ENCODE assay signal across 17 cellular contexts in the genomic region with DNA sequence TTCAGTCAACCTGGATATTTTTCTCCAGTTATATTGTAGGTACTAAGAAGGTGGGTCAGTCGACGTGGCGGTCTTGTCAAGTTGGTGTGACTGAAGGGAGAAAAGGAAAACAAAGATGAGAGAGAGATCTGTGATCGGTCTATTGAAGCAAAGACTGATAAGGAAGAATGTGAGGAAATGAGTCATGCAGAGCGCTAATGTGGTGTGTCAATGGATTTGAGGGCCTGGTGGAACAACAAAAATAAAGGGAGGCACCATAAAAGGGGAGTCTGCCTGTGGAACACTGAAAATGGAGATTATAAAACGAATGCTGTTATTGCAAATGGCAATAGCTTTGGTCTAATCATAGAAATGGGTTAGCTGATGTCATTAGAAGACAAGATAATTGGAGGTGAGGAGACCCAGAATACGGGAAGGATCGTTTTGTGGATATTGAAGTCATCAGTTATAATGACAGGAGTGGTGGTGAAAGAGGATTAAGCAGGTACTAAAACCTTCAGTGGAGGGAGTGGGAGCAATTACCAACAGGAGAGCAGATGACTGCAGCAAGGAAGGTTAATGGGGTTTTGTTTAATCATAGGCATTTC.
A peak's percentile ranks its signal among the peaks of the same experiment; 100 is the strongest.
DNase-seq lines count a peak whose midpoint lies in the region; FAIRE-seq and TF ChIP-seq lines count a peak whose summit lies in the region.
"Had no signal": no experiment of that assay in that cellular context is flagged by ENCODE, and none has a peak within 500 bp of the region (broad histone marks: within the 10 kb centered on the region; RNA-seq: fewer than 3 reads in every experiment).

No MANE protein-coding gene starts in this region.

- H3K9me3 ChIP-seq in osteoblast (ENCODE audit: low read depth, low read length) (peaks cover under 1% of the 10 kb centered on the region), tibial nerve (no peaks in the 10 kb centered on the region)
- H3K9me3 ChIP-seq: lower lobe of right lung had no signal

- no peak overlapping the region for H3K4me2 ChIP-seq in osteoblast (ENCODE audit: insufficient read depth, low read length)

- 52 to 53% methylated on average over 8 of the region's 8 CpGs for WGBS in tibial nerve, 2 donors

- no peak overlapping the region for H2AFZ ChIP-seq in osteoblast (ENCODE audit: low read length)

- TF ChIP-seq CTCF in osteoblast (IDR thresholded peaks at IDR 0.05; ENCODE audit: extremely low read depth, low read depth, low read length) (no peak), tibial nerve (IDR thresholded peaks at IDR 0.05) (no peak)

- no peaks in the 10 kb centered on the region for H3K36me3 ChIP-seq in osteoblast (ENCODE audit: insufficient read depth, low read length)
- no peaks in the 10 kb centered on the region for H3K36me3 ChIP-seq in tibial nerve
- H3K36me3 ChIP-seq: lower lobe of right lung had no signal

- no peaks in the 10 kb centered on the region for H4K20me1 ChIP-seq in osteoblast (ENCODE audit: insufficient read depth, low read length)

- DNase-seq in DMS53 (lab: John Stamatoyannopoulos, UW) (peak; percentile 75), NCI-H69 (lab: John Stamatoyannopoulos, UW) (peak; percentile 42), astrocyte of the hippocampus (ENCODE audit: low read depth, low spot score) (peak; percentile 11), kidney glomerular epithelial cell (lab: John Stamatoyannopoulos, UW) (peak; percentile 73), osteoblast (ENCODE audit: insufficient read length, low spot score, missing footprints) (no peak), tibial nerve (ENCODE audit: low spot score in 2 of 2) (no peak), HTR-8/SVneo (ENCODE audit: insufficient read length, low spot score) (no peak), HUDEP-2 (lab: John Stamatoyannopoulos, UW; ENCODE audit: unreplicated experiment in 76 of 76) (no peak)
- DNase-seq: activated CD4-positive, alpha-beta T cell treated with anti-CD3 and anti-CD28 coated beads, Interleukin-2, amount 10 ng/mL, durations not matched to agents 7 days and 5 days; activated CD8-positive, alpha-beta memory T cell treated with anti-CD3 and anti-CD28 coated beads, Interleukin-2, amount 50 U/mL, for 48 hours; activated gamma-delta T cell treated with Interleukin-2 at 50 U/mL for 16 hours; H9; lower lobe of right lung; naive B cell; NCI-H1092; NCI-H2171; posterior cingulate gyrus had no signal

- H3K27me3 ChIP-seq in osteoblast (ENCODE audit: insufficient read depth, low read length), result no peaks in the 10 kb centered on the region
- no peaks in the 10 kb centered on the region for H3K27me3 ChIP-seq in tibial nerve

- H3K4me3 ChIP-seq in osteoblast (ENCODE audit: insufficient read depth, low read length), result no peak overlapping the region
- H3K4me3 ChIP-seq in tibial nerve, result no peak overlapping the region
- H3K4me3 ChIP-seq: lower lobe of right lung had no signal

- TF ChIP-seq POLR2A in tibial nerve (IDR thresholded peaks at IDR 0.05), result no peak

- no peak for TF ChIP-seq EP300 in tibial nerve (IDR thresholded peaks at IDR 0.05)

- no peak for FAIRE-seq in HTR-8/SVneo (lab: Jason Lieb, UNC)

- H3K27ac ChIP-seq in osteoblast (ENCODE audit: low read depth, low read length) (no peak overlapping the region), tibial nerve (no peak overlapping the region)
- H3K27ac ChIP-seq: lower lobe of right lung had no signal

- H3K4me1 ChIP-seq in osteoblast (ENCODE audit: insufficient read depth, low read length) (no peaks in the 10 kb centered on the region), tibial nerve (no peaks in the 10 kb centered on the region)
- H3K4me1 ChIP-seq: lower lobe of right lung had no signal

- H3K79me2 ChIP-seq in osteoblast (ENCODE audit: insufficient read depth, low read length), result no peaks in the 10 kb centered on the region

Comparison
In these comparisons a context has a peak if more than half of its experiments do, and no peak if none do; other contexts are left out.
1. DNase-seq: peak in DMS53 (single experiment), NCI-H69 (single experiment), astrocyte of the hippocampus (single experiment) and kidney glomerular epithelial cell (single experiment); none in osteoblast (single experiment), tibial nerve (0 of 2), HTR-8/SVneo (single experiment) and HUDEP-2 (0 of 76).